Comparison of ENCODE assay signal across 29 cellular contexts in genomic region chr14:71638523-71639196, GRCh38.
DNase-seq lines count a peak whose midpoint lies in the region; ATAC-seq, FAIRE-seq and TF ChIP-seq lines count a peak whose summit lies in the region.
"Had no signal": no experiment of that assay in that cellular context is flagged by ENCODE, and none has a peak within 500 bp of the region (broad histone marks: within the 10 kb centered on the region; RNA-seq: fewer than 3 reads in every experiment).

No MANE protein-coding gene starts in this region.

- peak overlapping the region; percentile 80; the same call in 1 of the 2 replicates for H3K18ac ChIP-seq in IMR-90 (ENCODE audit: low read depth, low read length)

- DNase-seq in AG04450 (ENCODE audit: low read depth, low spot score) (peak; percentile 32), IMR-90 (peak; percentile 75), cardiac fibroblast (ENCODE audit: low read depth in 2 of 2) (peak; percentile 24 to 84), keratinocyte (ENCODE audit: low read depth, low spot score) (no peak), NCI-H1436 treated with DMSO at 0.1 percent for 48 hours (lab: John Stamatoyannopoulos, UW) (no peak), GM10248 (ENCODE audit: extremely low spot score) (no peak), NCI-H1105 treated with DMSO at 0.1 percent for 48 hours (lab: John Stamatoyannopoulos, UW) (no peak)
- DNase-seq in activated CD4-positive, alpha-beta T cell treated with anti-CD3 and anti-CD28 coated beads, Interleukin-2, amount 50 U/mL, for 48 hours: no peak
- DNase-seq: ACHN; activated CD4-positive, alpha-beta T cell treated with anti-CD3 and anti-CD28 coated beads, Interleukin-2, amount 10 ng/mL, durations not matched to agents 24 days and 14 days; activated gamma-delta T cell treated with Interleukin-2 at 50 U/mL for 16 hours; activated T-cell treated with anti-CD3 and anti-CD28 coated beads, Interleukin-2, amount 50 U/mL, for 1 hour; DMS153; effector memory CD4-positive, alpha-beta T cell; H7; heart left ventricle; Karpas-422; NCI-H2107; NCI-H446 treated with DMSO at 0.1 percent for 48 hours; NCI-H82; psoas muscle; sigmoid colon; SJCRH30; SW 1271 had no signal

- CTCF ChIA-PET in AG04450 (lab: Charles Lee) (no interaction called here), IMR-90 (lab: Yijun Ruan, JAX) (interaction anchor here (1.5 kb wide), 1 partner anchor 216 kb away, joined by 5 read pairs; no protein-coding TSS in a partner anchor), GM10248 (lab: Yijun Ruan, JAX) (no interaction called here)

- dilution Hi-C loops in IMR-90 (cut with HindIII; ENCODE audit: low sequenced_read_pairs, unreplicated experiment) (no loop called here), keratinocyte (cut with MboI; ENCODE audit: extremely low pct_ligation_motif_present, low sequenced_read_pairs) (no loop called here)

- H3K9me3 ChIP-seq in AG04450 (ENCODE audit: control insufficient read depth, insufficient read depth, low read length) (peaks cover 2% of the 10 kb centered on the region; the same call in 1 of the 2 replicates), IMR-90 (ENCODE audit: control insufficient read depth, insufficient read depth, low read length) (peaks cover 2% of the 10 kb centered on the region), keratinocyte (ENCODE audit: control insufficient read depth, low read depth, low read length) (no peaks in the 10 kb centered on the region)
- H3K9me3 ChIP-seq: neutrophil, SJCRH30 had no signal

- POLR2A ChIA-PET in AG04450 (lab: Yijun Ruan, JAX) (no interaction called here), IMR-90 (lab: Charles Lee; ENCODE audit: unreplicated experiment) (no interaction called here), GM10248 (lab: Yijun Ruan, JAX) (no interaction called here)

- no peak overlapping the region for H2BK20ac ChIP-seq in IMR-90 (ENCODE audit: low read depth, low read length)

- no peak overlapping the region for H3K4me3 ChIP-seq in AG04450 (ENCODE audit: low read depth, low read length)
- no peak overlapping the region for H3K4me3 ChIP-seq in IMR-90 (ENCODE audit: insufficient read depth, low read depth, low read length)
- no peak overlapping the region for H3K4me3 ChIP-seq in cardiac fibroblast (replicated peaks in 1 of 2; ENCODE audit: low read depth in 2 of 2, low read length in 2 of 2)
- H3K4me3 ChIP-seq in keratinocyte (ENCODE audit: control insufficient read depth in 2 of 3, extremely low read depth in 1 of 3, insufficient read depth in 2 of 3, low read depth in 1 of 3, low read length in 3 of 3): no peak overlapping the region
- H3K4me3 ChIP-seq: BLaER1, coronary artery, heart left ventricle, psoas muscle, sigmoid colon, SJCRH30 had no signal

- H3K9me1 ChIP-seq in IMR-90 (ENCODE audit: insufficient read depth, low read length): no peaks in the 10 kb centered on the region
- no peaks in the 10 kb centered on the region for H3K9me1 ChIP-seq in keratinocyte (ENCODE audit: control insufficient read depth, extremely low read depth, insufficient read depth, low read length)

- peak overlapping the region; percentile 29; the same call in 1 of the 2 replicates for H3K4ac ChIP-seq in IMR-90 (ENCODE audit: low read depth, low read length)

- no peaks in the 10 kb centered on the region; the same call in 1 of the 2 replicates for H4K20me1 ChIP-seq in IMR-90 (ENCODE audit: insufficient read depth, low read length)
- H4K20me1 ChIP-seq in keratinocyte (ENCODE audit: control insufficient read depth, extremely low read depth, insufficient read depth, low read length): no peaks in the 10 kb centered on the region
- H4K20me1 ChIP-seq: BLaER1 had no signal

- intact Hi-C loops in IMR-90 (cut with micrococcal nuclease): loop anchor here (5.0 kb wide), 1 partner anchor 316 kb away; the partner anchor contains the start of gene SIPA1L1

- H3K79me2 ChIP-seq in keratinocyte (ENCODE audit: control insufficient read depth, insufficient read depth, low read length): no peaks in the 10 kb centered on the region

- peak; percentile 41 for FAIRE-seq in keratinocyte (lab: Jason Lieb, UNC)
- FAIRE-seq: HepG2 had no signal

- no CpG with 5 or more reads among the region's 3 CpGs for WGBS in IMR-90 (ENCODE audit: extremely low coverage in 2 of 2, insufficient read length in 1 of 2), 2 experiments

- ATAC-seq in IMR-90 (ENCODE audit: low read depth): peak; percentile 91
- ATAC-seq: heart left ventricle; HepG2; psoas muscle; stimulated activated memory B cell treated with anti-CD40 and anti-IgM and Interleukin-4, amounts not matched to agents 10 μg/mL and 1 μg/mL and 100 μg/mL, for 72 hours had no signal

- in situ Hi-C loops in IMR-90 (cut with MboI; ENCODE audit: low sequenced_read_pairs): no loop called here

- H3K56ac ChIP-seq in IMR-90 (ENCODE audit: extremely low read depth, insufficient read depth, low read length): no peak overlapping the region

- H2BK5ac ChIP-seq in IMR-90 (ENCODE audit: low read depth, low read length, poor library complexity, severe bottlenecking): peak overlapping the region; percentile 90

- no peaks in the 10 kb centered on the region for H3K27me3 ChIP-seq in AG04450 (ENCODE audit: control insufficient read depth, insufficient read depth, low read length)
- H3K27me3 ChIP-seq in IMR-90 (ENCODE audit: control insufficient read depth, insufficient read depth, low read length): no peaks in the 10 kb centered on the region
- H3K27me3 ChIP-seq in keratinocyte (ENCODE audit: control insufficient read depth, extremely low read depth, insufficient read depth, low read length): no peaks in the 10 kb centered on the region
- H3K27me3 ChIP-seq: BLaER1, heart left ventricle, neutrophil, sigmoid colon, SJCRH30 had no signal

- peak overlapping the region; percentile 67; the same call in 1 of the 2 replicates for H2BK120ac ChIP-seq in IMR-90 (ENCODE audit: low read depth, low read length)

- no peak for TF ChIP-seq RAD21 in IMR-90 (IDR thresholded peaks at IDR 0.05; ENCODE audit: low read length)

- H3K79me1 ChIP-seq in IMR-90 (ENCODE audit: low read depth in 1 of 2, low read length in 2 of 2): peaks cover 3 to 10% of the 10 kb centered on the region in 2 experiments; a peak in 1 of 4 replicates

- no peak for TF ChIP-seq CTCF in AG04450 (IDR thresholded peaks at IDR 0.05; ENCODE audit: low read depth, low read length)
- TF ChIP-seq CTCF in IMR-90 (conservative IDR thresholded peaks at IDR 0.05; ENCODE audit: low read depth, low read length): no peak
- no peak for TF ChIP-seq CTCF in cardiac fibroblast (IDR thresholded peaks at IDR 0.05; ENCODE audit: low read depth, low read length)
- TF ChIP-seq CTCF in keratinocyte (optimal IDR thresholded peaks at IDR 0.05 in 1 of 3, IDR thresholded peaks at IDR 0.05 in 1 of 3, conservative IDR thresholded peaks at IDR 0.05 in 1 of 3; ENCODE audit: extremely low read depth in 1 of 3, insufficient read depth in 2 of 3, low read length in 3 of 3): no peak
- no peak for TF ChIP-seq CTCF in GM10248 (IDR thresholded peaks at IDR 0.05; ENCODE audit: control extremely low read depth, extremely low read depth, low read depth, missing control alignments)

- H3K14ac ChIP-seq in IMR-90 (replicated peaks; ENCODE audit: low read depth, low read length): 0 out of 2 replicates have a peak overlapping the region, but pooled peaks have one; percentile 25

- H3K4me2 ChIP-seq in IMR-90 (ENCODE audit: low read depth, low read length): peak overlapping the region; percentile 61; the same call in 1 of the 2 replicates
- H3K4me2 ChIP-seq in keratinocyte (ENCODE audit: control insufficient read depth, extremely low read depth, insufficient read depth, low read depth, low read length): no peak overlapping the region
- H3K4me2 ChIP-seq: BLaER1 had no signal

- H3K4me1 ChIP-seq in IMR-90 (ENCODE audit: control insufficient read depth, insufficient read depth, low read length) (peaks cover 6% of the 10 kb centered on the region; the same call in 1 of the 2 replicates), keratinocyte (ENCODE audit: control insufficient read depth, extremely low read depth, insufficient read depth, low read length) (peaks cover 4% of the 10 kb centered on the region)
- H3K4me1 ChIP-seq: BLaER1, heart left ventricle, psoas muscle, sigmoid colon, SJCRH30 had no signal

- H3K9ac ChIP-seq in IMR-90 (ENCODE audit: low read depth, low read length) (no peak overlapping the region), keratinocyte (ENCODE audit: control insufficient read depth, extremely low read depth, insufficient read depth, low read length) (no peak overlapping the region)
- H3K9ac ChIP-seq: BLaER1 had no signal

- H3K27ac ChIP-seq in AG04450 (ENCODE audit: low read depth, low read length) (no peak overlapping the region), IMR-90 (ENCODE audit: insufficient read depth, low read length) (peak overlapping the region; percentile 20; the same call in 1 of the 2 replicates), keratinocyte (ENCODE audit: control insufficient read depth, insufficient read depth, low read length) (no peak overlapping the region)
- H3K27ac ChIP-seq: BLaER1, coronary artery, heart left ventricle, neutrophil, psoas muscle, sigmoid colon, SJCRH30 had no signal

- H2AFZ ChIP-seq in IMR-90 (replicated peaks; ENCODE audit: low read length, poor library complexity) (no peak overlapping the region), keratinocyte (ENCODE audit: control insufficient read depth, low read length) (no peak overlapping the region)

- H2BK15ac ChIP-seq in IMR-90 (ENCODE audit: low read depth, low read length): 0 out of 3 replicates have a peak overlapping the region, but pooled peaks have one; percentile 67

- H3K36me3 ChIP-seq in IMR-90 (ENCODE audit: control insufficient read depth, insufficient read depth, low read length) (peaks cover 1% of the 10 kb centered on the region; the same call in 1 of the 2 replicates), keratinocyte (ENCODE audit: control insufficient read depth in 2 of 2, extremely low read depth in 1 of 2, insufficient read depth in 2 of 2, low read length in 2 of 2) (no peaks in the 10 kb centered on the region)
- H3K36me3 ChIP-seq: BLaER1, heart left ventricle, neutrophil, sigmoid colon had no signal

- peak overlapping the region; percentile 34; the same call in 1 of the 2 replicates for H2AK5ac ChIP-seq in IMR-90 (ENCODE audit: low read depth, low read length)

- BruUV-seq in IMR-90 (replicated peaks; lab: Mats Ljungman, UMichigan): no TSS peak

- no peak overlapping the region for H3K23ac ChIP-seq in IMR-90 (ENCODE audit: low read depth, low read length)

- H4K8ac ChIP-seq in IMR-90 (ENCODE audit: low read depth in 2 of 2, low read length in 2 of 2): 0 out of 4 replicates have a peak overlapping the region, but pooled peaks of 1 of the 2 experiments have one; percentile 57

- 0 out of 2 replicates have a peak overlapping the region, but pooled peaks have one; percentile 0 for H4K91ac ChIP-seq in IMR-90 (ENCODE audit: insufficient read depth, low read depth, low read length)

- TF ChIP-seq POLR2A in IMR-90 (IDR thresholded peaks at IDR 0.05; ENCODE audit: low read depth, low read length): no peak

- H2AK9ac ChIP-seq in IMR-90 (replicated peaks; ENCODE audit: low read depth, low read length, poor library complexity): no peak overlapping the region

- 0 out of 2 replicates have a peak overlapping the region, but pooled peaks have one; percentile 12 for H4K5ac ChIP-seq in IMR-90 (ENCODE audit: low read depth, low read length)

TF ChIP-seq in IMR-90, 13 proteins besides CTCF, POLR2A, EP300 and RAD21 (continues in another document):
- TF ChIP-seq NFE2L2 (IDR thresholded peaks at IDR 0.05; ENCODE audit: low read depth, low read length): no peak
- TF ChIP-seq MAFK (IDR thresholded peaks at IDR 0.05; ENCODE audit: low read depth, low read length): no peak

Comparison
In these comparisons a context has a peak if more than half of its experiments do, and no peak if none do; other contexts are left out.
1. DNase-seq: peak in AG04450 (single experiment), IMR-90 (single experiment) and cardiac fibroblast (2 of 2); none in keratinocyte (single experiment), activated CD4-positive, alpha-beta T cell treated with anti-CD3 and anti-CD28 coated beads, Interleukin-2, amount 50 U/mL, for 48 hours (0 of 2), NCI-H1436 treated with DMSO at 0.1 percent for 48 hours (single experiment), GM10248 (single experiment) and NCI-H1105 treated with DMSO at 0.1 percent for 48 hours (single experiment).